ENCODE assay signal across 25 cellular contexts in genomic region chr17:2415081-2415480, GRCh38. TPM values are rescaled to one million over a fixed set of nuclear protein-coding genes. Genes with fewer than 3 reads are reported as not detected.
A peak's percentile ranks its signal among the peaks of the same experiment; 100 is the strongest.
DNase-seq lines count a peak whose midpoint lies in the region; ATAC-seq, FAIRE-seq and TF ChIP-seq lines count a peak whose summit lies in the region.
"Had no signal": no experiment of that assay in that cellular context is flagged by ENCODE, and none has a peak within 500 bp of the region (broad histone marks: within the 10 kb centered on the region; RNA-seq: fewer than 3 reads in every experiment).

No MANE protein-coding gene starts in this region.

- no peaks in the 10 kb centered on the region for H3K9me3 Mint-ChIP-seq in dendritic cell treated with granulocyte-macrophage colony-stimulating factor and Interleukin-4, amounts not matched to agents 40 ng/mL and 50 ng/mL, for 4 days
- H3K9me3 Mint-ChIP-seq: CD4-positive, alpha-beta T cell; IgD-negative memory B cell had no signal

- H3K27ac ChIP-seq in RWPE1 (peak overlapping the region; percentile 51), sigmoid colon (no peak overlapping the region)
- H3K27ac ChIP-seq: BLaER1, KMS-11 had no signal

- no peak overlapping the region for H3K4me3 Mint-ChIP-seq in dendritic cell treated with granulocyte-macrophage colony-stimulating factor and Interleukin-4, amounts not matched to agents 40 ng/mL and 50 ng/mL, for 4 days
- H3K4me3 Mint-ChIP-seq: CD4-positive, alpha-beta T cell; IgD-negative memory B cell had no signal

- ATAC-seq in Right ventricle myocardium superior (ENCODE audit: poor library complexity) (no peak), Right ventricle myocardium inferior (no peak)
- ATAC-seq: GM12878 had no signal

- peaks cover 41% of the 10 kb centered on the region for H3K36me3 Mint-ChIP-seq in dendritic cell treated with granulocyte-macrophage colony-stimulating factor and Interleukin-4, amounts not matched to agents 40 ng/mL and 50 ng/mL, for 4 days (ENCODE audit: low read depth)

- H3K36me3 ChIP-seq in sigmoid colon: peaks cover under 1 to 30% (median 4%) of the 10 kb centered on the region in 4 donors

- H3K4me1 ChIP-seq in sigmoid colon: peaks cover 0 to 42% (median 24%) of the 10 kb centered on the region in 4 donors

- TF ChIP-seq POLR2A in sigmoid colon (IDR thresholded peaks at IDR 0.05): no peak

- DNase-seq in Right ventricle myocardium superior (peak; percentile 20), Right ventricle myocardium inferior (ENCODE audit: missing footprints) (no peak), RWPE1 (ENCODE audit: low spot score) (no peak), sigmoid colon (peak; percentile 57), kidney glomerular epithelial cell (lab: John Stamatoyannopoulos, UW) (no peak), NOMO-1 treated with DMSO at 0.1 percent for 48 hours (lab: John Stamatoyannopoulos, UW; ENCODE audit: unreplicated experiment) (no peak), HTR-8/SVneo (ENCODE audit: insufficient read length, low spot score) (no peak)
- DNase-seq: CD4-positive, alpha-beta T cell; DMS 273 treated with DMSO at 0.1 percent for 48 hours; DMS79; EL; GDM1; MM.1S; NCI-H2029; NCI-H446; NCI-H524 treated with DMSO at 0.1 percent for 48 hours; NCI-H774; NK-92 treated with Interleukin-12 subunit alpha and Interleukin-12 subunit beta, amount 100 ng/mL, for 24 hours; PC-9; SHP77 treated with DMSO at 0.1 percent for 48 hours had no signal

- 86 to 91% methylated on average over 9 of the region's 9 CpGs for WGBS in sigmoid colon, 2 donors

- H3K4me3 ChIP-seq in sigmoid colon: no peak overlapping the region
- H3K4me3 ChIP-seq: BLaER1, GM12878, PC-9 had no signal

- H3K27me3 Mint-ChIP-seq in dendritic cell treated with granulocyte-macrophage colony-stimulating factor and Interleukin-4, amounts not matched to agents 40 ng/mL and 50 ng/mL, for 4 days: no peaks in the 10 kb centered on the region
- H3K27me3 Mint-ChIP-seq: CD4-positive, alpha-beta T cell; IgD-negative memory B cell had no signal

- TF ChIP-seq EP300 in sigmoid colon (IDR thresholded peaks at IDR 0.05): no peak

- no peak for FAIRE-seq in HTR-8/SVneo (lab: Jason Lieb, UNC)
- FAIRE-seq: GM12878 had no signal

- POLR2A ChIA-PET in RWPE1 (lab: Yijun Ruan, JAX; ENCODE audit: low non-redundant PET): interaction anchor here (0.6 kb wide), 1 partner anchor 111 kb away, joined by 10 read pairs; no protein-coding TSS in a partner anchor

- CTCF ChIA-PET in RWPE1 (lab: Yijun Ruan, JAX): interaction anchor here (0.9 to 2.8 kb wide), 4 partner anchors 8 to 33 kb away, joined by 5 to 54 read pairs (median 6); no protein-coding TSS in a partner anchor

- peaks cover 44% of the 10 kb centered on the region for H3K4me1 Mint-ChIP-seq in dendritic cell treated with granulocyte-macrophage colony-stimulating factor and Interleukin-4, amounts not matched to agents 40 ng/mL and 50 ng/mL, for 4 days (ENCODE audit: low read depth)

- H3K27me3 ChIP-seq in sigmoid colon: no peaks in the 10 kb centered on the region
- H3K27me3 ChIP-seq: BLaER1 had no signal

- TF ChIP-seq CTCF in RWPE1 (conservative IDR thresholded peaks at IDR 0.05; ENCODE audit: low read depth) (no peak), sigmoid colon (IDR thresholded peaks at IDR 0.05) (no peak)

- peak overlapping the region; percentile 56 for H3K27ac Mint-ChIP-seq in dendritic cell treated with granulocyte-macrophage colony-stimulating factor and Interleukin-4, amounts not matched to agents 40 ng/mL and 50 ng/mL, for 4 days

- intact Hi-C loops in Right ventricle myocardium superior (cut with DNase I): no loop called here
- intact Hi-C loops in Right ventricle myocardium inferior (cut with DNase I): loop anchor here (1.0 to 5.0 kb wide), 2 partner anchors 10 to 292 kb away; no protein-coding TSS in a partner anchor
- intact Hi-C loops in dendritic cell treated with granulocyte-macrophage colony-stimulating factor and Interleukin-4, amounts not matched to agents 40 ng/mL and 50 ng/mL, for 4 days (cut with micrococcal nuclease): no loop called here
- intact Hi-C loops in sigmoid colon (cut with DNase I): loop anchor here (10.0 kb wide), 3 partner anchors 50 to 180 kb away; partner anchors contain the start of genes PAFAH1B1, SGSM2 and TSR1

- H3K9me3 ChIP-seq in sigmoid colon: no peaks in the 10 kb centered on the region
- H3K9me3 ChIP-seq: BLaER1 had no signal

RNA-seq across cellular contexts. Expression of gene MNT, which starts 14.2 kb away (rescaled TPM):
- total RNA-seq in Right ventricle myocardium superior (10.1 TPM), Right ventricle myocardium inferior (10.9 TPM), sigmoid colon (10 to 100 TPM in 2 of 4 donors, 1 to 10 TPM in 2; 7.1 to 19.9 (median 11.6) TPM)
- 10 to 100 TPM in 1 of 3 donors, 1 to 10 TPM in 2; 2.1 to 24.1 (median 3.0) TPM for polyA plus RNA-seq in sigmoid colon

Comparison
In these comparisons a context has a peak if more than half of its experiments do, and no peak if none do; other contexts are left out.
1. DNase-seq: peak in Right ventricle myocardium superior (single experiment) and sigmoid colon (single experiment); none in Right ventricle myocardium inferior (single experiment), RWPE1 (single experiment), kidney glomerular epithelial cell (single experiment), NOMO-1 treated with DMSO at 0.1 percent for 48 hours (single experiment) and HTR-8/SVneo (single experiment).
2. intact Hi-C loops: an anchor here in Right ventricle myocardium inferior (1.0 to 5.0 kb wide) and sigmoid colon (10.0 kb wide); none called in Right ventricle myocardium superior and dendritic cell treated with granulocyte-macrophage colony-stimulating factor and Interleukin-4, amounts not matched to agents 40 ng/mL and 50 ng/mL, for 4 days.